In genomic region chr7:73423519-73424485, GRCh38 we compare ENCODE assay signal across 9 cellular contexts. TPM values are rescaled to one million over a fixed set of nuclear protein-coding genes. Genes with fewer than 3 reads are reported as not detected.
DNase-seq lines count a peak whose midpoint lies in the region; ATAC-seq and TF ChIP-seq lines count a peak whose summit lies in the region.
"Had no signal": no experiment of that assay in that cellular context is flagged by ENCODE, and none has a peak within 500 bp of the region (broad histone marks: within the 10 kb centered on the region; RNA-seq: fewer than 3 reads in every experiment).

No MANE protein-coding gene starts in this region.

- H3K27ac ChIP-seq in body of pancreas (peak overlapping the region in 1 of 4 donors; percentile 28), stomach (peak overlapping the region in 1 of 5 donors; percentile 37), uterus (no peak overlapping the region)

- no peak for TF ChIP-seq CTCF in body of pancreas (IDR thresholded peaks at IDR 0.05)
- TF ChIP-seq CTCF in stomach (IDR thresholded peaks at IDR 0.05), result no peak
- TF ChIP-seq CTCF in lower leg skin (IDR thresholded peaks at IDR 0.05), result no peak
- TF ChIP-seq CTCF in uterus (IDR thresholded peaks at IDR 0.05), result no peak

- 29 to 37% methylated on average over 27 to 51 of the region's 52 CpGs for WGBS in body of pancreas, 2 donors
- 20 to 29% (median 27%) methylated on average over 37 to 52 of the region's 52 CpGs for WGBS in stomach, 5 donors
- 26 to 28% methylated on average over 43 to 44 of the region's 52 CpGs for whole genome bisulfite sequencing in lower leg skin, 2 donors

- DNase-seq in body of pancreas (no peak), left kidney (ENCODE audit: low read depth, low spot score) (peak; percentile 75), stomach (no peak), lower leg skin (ENCODE audit: low spot score in 2 of 2) (no peak), uterus (no peak), islet precursor cell (no peak), NOMO-1 treated with DMSO at 0.1 percent for 48 hours (lab: John Stamatoyannopoulos, UW; ENCODE audit: unreplicated experiment) (no peak)
- DNase-seq: NCI-H510A had no signal

- no peak for TF ChIP-seq EP300 in stomach (IDR thresholded peaks at IDR 0.05)

- H3K36me3 ChIP-seq in body of pancreas (replicated peaks in 1 of 2; ENCODE audit: insufficient read depth in 1 of 2, low read depth in 2 of 2), result no peaks in the 10 kb centered on the region
- H3K36me3 ChIP-seq in stomach, result no peaks in the 10 kb centered on the region
- no peaks in the 10 kb centered on the region for H3K36me3 ChIP-seq in uterus

- H3K4me1 ChIP-seq in body of pancreas (peaks cover 5% of the 10 kb centered on the region), stomach (peaks cover 9 to 12% (median 10%) of the 10 kb centered on the region in 4 donors), uterus (peaks cover 0 to 7% of the 10 kb centered on the region in 2 donors)

- TF ChIP-seq POLR2A in body of pancreas (IDR thresholded peaks at IDR 0.05) (no peak), stomach (IDR thresholded peaks at IDR 0.05) (no peak), lower leg skin (IDR thresholded peaks at IDR 0.05) (no peak), uterus (IDR thresholded peaks at IDR 0.05) (no peak)

- ATAC-seq in GM21786 (IDR thresholded peaks at IDR 0.05; ENCODE audit: unreplicated experiment), result peak; percentile 66
- ATAC-seq in body of pancreas, result peak; percentile 46

- intact Hi-C loops in body of pancreas (cut with DNase I) (no loop called here), stomach (cut with DNase I; ENCODE audit: low total_unique reads) (no loop called here), lower leg skin (cut with DNase I; ENCODE audit: low total_unique reads) (no loop called here), uterus (cut with DNase I; ENCODE audit: low total_unique reads) (no loop called here)

- H3K27me3 ChIP-seq in body of pancreas (no peaks in the 10 kb centered on the region), stomach (peaks cover 0 to 13% (median 10%) of the 10 kb centered on the region in 3 donors), uterus (no peaks in the 10 kb centered on the region)

- no peaks in the 10 kb centered on the region for H3K9me3 ChIP-seq in body of pancreas
- H3K9me3 ChIP-seq in stomach, result no peaks in the 10 kb centered on the region
- no peaks in the 10 kb centered on the region for H3K9me3 ChIP-seq in uterus

- no peak overlapping the region for H3K4me3 ChIP-seq in body of pancreas
- H3K4me3 ChIP-seq in stomach, result peak overlapping the region; percentile 23 to 39 (median 38)
- no peak overlapping the region for H3K4me3 ChIP-seq in lower leg skin (ENCODE audit: low read depth, poor library complexity, severe bottlenecking)
- H3K4me3 ChIP-seq in uterus, result peak overlapping the region in 1 of 2 donors; percentile 5

RNA-seq across cellular contexts. Expression of gene FZD9, which starts 9.8 kb away (rescaled TPM):
- total RNA-seq in body of pancreas, result 1 to 10 TPM in 1 of 2 donors, under 1 TPM in 1; 0.26 to 3.0 TPM
- under 1 TPM in 1 of 5 donors, not detected in 4; 0.18 TPM for total RNA-seq in stomach
- under 1 TPM in 2 of 3 donors, not detected in 1; 0.35 to 0.50 TPM for polyA plus RNA-seq in stomach
- 1 to 10 TPM; 1.7 to 3.8 (median 2.2) TPM for total RNA-seq in lower leg skin
- 1 to 10 TPM in 1 of 4 donors, under 1 TPM in 2, not detected in 1; 0.55 to 1.5 (median 0.90) TPM for total RNA-seq in uterus

Comparison
In these comparisons a context has a peak if more than half of its experiments do, and no peak if none do; other contexts are left out.
1. H3K4me3 ChIP-seq: peak in stomach (4 of 4); none in body of pancreas (0 of 2) and lower leg skin (single experiment).